In the genomic region with DNA sequence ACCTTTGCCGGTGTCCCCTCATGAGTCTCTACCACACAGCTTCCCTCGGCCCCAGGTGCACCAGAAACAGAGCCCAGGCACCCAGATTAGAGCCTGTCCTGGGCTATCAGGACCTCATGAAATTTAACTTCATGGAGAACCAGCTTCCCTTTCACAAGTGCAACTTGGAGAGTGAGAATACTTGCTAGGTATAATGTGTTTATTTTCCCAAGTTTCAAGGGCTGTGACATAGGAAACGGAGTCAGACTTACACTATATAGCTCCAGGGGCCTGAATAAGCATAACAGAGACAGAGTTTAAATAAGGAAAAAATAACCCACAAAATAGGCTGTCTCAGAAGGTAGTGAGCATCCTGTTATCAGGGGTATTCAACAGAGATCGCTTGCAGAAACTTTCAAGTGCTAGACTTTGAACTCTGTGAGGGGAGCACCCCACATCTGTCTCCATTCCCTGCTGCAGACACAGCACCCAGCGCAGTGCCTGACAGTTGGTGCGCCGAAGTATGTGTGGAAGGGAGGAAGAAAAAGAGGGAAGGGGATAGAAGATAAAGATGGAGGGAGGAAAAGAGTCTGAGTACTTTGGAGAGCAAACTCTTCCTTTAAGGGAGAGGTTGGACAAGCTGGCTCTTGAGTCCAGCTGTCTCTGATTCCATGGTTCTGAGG, we compare ENCODE assay signal across 11 cellular contexts.
A peak's percentile ranks its signal among the peaks of the same experiment; 100 is the strongest.
DNase-seq lines count a peak whose midpoint lies in the region; ATAC-seq and TF ChIP-seq lines count a peak whose summit lies in the region.
"Had no signal": no experiment of that assay in that cellular context is flagged by ENCODE, and none has a peak within 500 bp of the region (broad histone marks: within the 10 kb centered on the region; RNA-seq: fewer than 3 reads in every experiment).

No MANE protein-coding gene starts in this region.

- TF ChIP-seq CTCF in heart left ventricle (IDR thresholded peaks at IDR 0.05) = no peak
- TF ChIP-seq CTCF in colonic mucosa (IDR thresholded peaks at IDR 0.05) = no peak
- TF ChIP-seq CTCF in natural killer cell (IDR thresholded peaks at IDR 0.05) = no peak
- TF ChIP-seq CTCF in upper lobe of left lung (IDR thresholded peaks at IDR 0.05) = no peak

- peak overlapping the region in 1 of 2 donors; percentile 40 for H3K27ac Mint-ChIP-seq in natural killer cell
- H3K27ac Mint-ChIP-seq: B cell had no signal

- H3K4me3 Mint-ChIP-seq in natural killer cell = peak overlapping the region; percentile 33
- H3K4me3 Mint-ChIP-seq: B cell had no signal

- no peaks in the 10 kb centered on the region for H3K9me3 Mint-ChIP-seq in natural killer cell

- H3K27ac ChIP-seq in heart left ventricle (peak overlapping the region in 11 of 12 donors; percentile 56 to 93 (median 80)), colonic mucosa (peak overlapping the region; percentile 21), upper lobe of left lung (peak overlapping the region; percentile 33 to 72 (median 59))

- no peaks in the 10 kb centered on the region for H3K27me3 ChIP-seq in heart left ventricle
- no peaks in the 10 kb centered on the region for H3K27me3 ChIP-seq in colonic mucosa
- H3K27me3 ChIP-seq in upper lobe of left lung = no peaks in the 10 kb centered on the region
- H3K27me3 ChIP-seq in HAP-1 (ENCODE audit: low read depth) = no peaks in the 10 kb centered on the region

- peaks cover 11 to 68% (median 53%) of the 10 kb centered on the region in 12 donors for H3K4me1 ChIP-seq in heart left ventricle
- no peaks in the 10 kb centered on the region for H3K4me1 ChIP-seq in colonic mucosa
- H3K4me1 ChIP-seq in upper lobe of left lung = peaks cover 44 to 57% (median 52%) of the 10 kb centered on the region in 4 donors
- no peaks in the 10 kb centered on the region for H3K4me1 ChIP-seq in HAP-1

- intact Hi-C loops in heart left ventricle (cut with DNase I) = loop anchor here in 9 of 10 donors (1.0 to 5.0 kb wide), 9 partner anchors 46 to 284 kb away; a partner anchor contains a TSS
- intact Hi-C loops in Right ventricle myocardium superior (cut with DNase I) = loop anchor here (5.0 kb wide), 1 partner anchor 129 kb away; a partner anchor contains a TSS
- intact Hi-C loops in colonic mucosa (cut with DNase I) = no loop called here
- intact Hi-C loops in natural killer cell (cut with micrococcal nuclease) = no loop called here

- peak overlapping the region in 3 of 12 donors; percentile 2 to 25 (median 9) for H3K4me3 ChIP-seq in heart left ventricle
- H3K4me3 ChIP-seq in colonic mucosa = no peak overlapping the region
- H3K4me3 ChIP-seq in upper lobe of left lung = no peak overlapping the region
- H3K4me3 ChIP-seq in HAP-1 = no peak overlapping the region

- H3K9me3 ChIP-seq in heart left ventricle = no peaks in the 10 kb centered on the region
- no peaks in the 10 kb centered on the region for H3K9me3 ChIP-seq in colonic mucosa
- no peaks in the 10 kb centered on the region for H3K9me3 ChIP-seq in upper lobe of left lung
- no peaks in the 10 kb centered on the region for H3K9me3 ChIP-seq in HAP-1

- H3K27me3 Mint-ChIP-seq in natural killer cell (ENCODE audit: low read depth in 2 of 2) = peaks cover 0 to 7% of the 10 kb centered on the region in 2 donors

- peaks cover 35 to 36% of the 10 kb centered on the region in 2 donors for H3K4me1 Mint-ChIP-seq in natural killer cell

- in situ Hi-C loops in HAP-1 (cut with MboI; ENCODE audit: low sequenced_read_pairs) = no loop called here

- TF ChIP-seq POLR2A in heart left ventricle (IDR thresholded peaks at IDR 0.05) = no peak
- TF ChIP-seq POLR2A in upper lobe of left lung (IDR thresholded peaks at IDR 0.05) = no peak

- peak in 1 of 5 donors; percentile 21 for DNase-seq in heart left ventricle
- DNase-seq in Right ventricle myocardium superior = no peak
- peak; percentile 11 for DNase-seq in colonic mucosa
- no peak for DNase-seq in natural killer cell
- DNase-seq in upper lobe of left lung = no peak
- DNase-seq in HAP-1 (ENCODE audit: low spot score in 2 of 2) = no peak
- no peak for DNase-seq in HUDEP-2 (lab: John Stamatoyannopoulos, UW; ENCODE audit: unreplicated experiment in 76 of 76)
- DNase-seq: NCI-H2171 treated with DMSO at 0.1 percent for 48 hours; stimulated activated CD4-positive, alpha-beta T cell treated with anti-CD3 and anti-CD28 coated beads, Interleukin-12 subunit alpha, Interleukin-12 subunit beta, amount 100 ng/mL, for 4 hours had no signal

- H3K36me3 ChIP-seq in heart left ventricle (no peaks in the 10 kb centered on the region), colonic mucosa (no peaks in the 10 kb centered on the region), upper lobe of left lung (no peaks in the 10 kb centered on the region), HAP-1 (replicated peaks) (no peaks in the 10 kb centered on the region)

- no peaks in the 10 kb centered on the region for H3K36me3 Mint-ChIP-seq in natural killer cell

- peak overlapping the region in 1 of 2 donors; percentile 15 for H3K9ac ChIP-seq in colonic mucosa (ENCODE audit: low read depth in 2 of 2, low read length in 2 of 2)

- 68 to 73% (median 70%) methylated on average over 7 of the region's 7 CpGs for WGBS in heart left ventricle, 4 donors
- WGBS in upper lobe of left lung, 2 donors = 74 to 78% methylated on average over 7 of the region's 7 CpGs

- no peak for TF ChIP-seq EP300 in upper lobe of left lung (IDR thresholded peaks at IDR 0.05)

- ATAC-seq in heart left ventricle = no peak
- ATAC-seq in Right ventricle myocardium superior (ENCODE audit: poor library complexity) = no peak
- ATAC-seq in natural killer cell = no peak
- no peak for ATAC-seq in upper lobe of left lung (ENCODE audit: low FRiP score in 2 of 2)
- ATAC-seq in GM21367 (IDR thresholded peaks at IDR 0.05; ENCODE audit: unreplicated experiment) = no peak

Comparison
In these comparisons a context has a peak if more than half of its experiments do, and no peak if none do; other contexts are left out.
1. H3K27ac ChIP-seq: peak in every context shown above with its lines; median percentile 80 in heart left ventricle; 59 in upper lobe of left lung; 21 in colonic mucosa.
2. intact Hi-C loops: an anchor here in heart left ventricle (1.0 to 5.0 kb wide) and Right ventricle myocardium superior (5.0 kb wide); none called in colonic mucosa and natural killer cell.